35 cellular contexts compared by ENCODE assay signal in genomic region chr4:66794635-66795034, GRCh38.
DNase-seq lines count a peak whose midpoint lies in the region; ATAC-seq, FAIRE-seq and TF ChIP-seq lines count a peak whose summit lies in the region.
"Had no signal": no experiment of that assay in that cellular context is flagged by ENCODE, and none has a peak within 500 bp of the region (broad histone marks: within the 10 kb centered on the region; RNA-seq: fewer than 3 reads in every experiment).

No MANE protein-coding gene starts in this region.

- H3K56ac ChIP-seq in IMR-90 (ENCODE audit: extremely low read depth, insufficient read depth, low read length) = no peak overlapping the region

- no peaks in the 10 kb centered on the region for H3K36me3 Mint-ChIP-seq in activated CD4-positive, alpha-beta memory T cell treated with anti-CD3 and anti-CD28 coated beads, Interleukin-2, amount 10 ng/mL, durations not matched to agents 7 days and 5 days (ENCODE audit: low read depth)
- H3K36me3 Mint-ChIP-seq: CD14-positive monocyte; CD4-positive, alpha-beta memory T cell; CD4-positive, CD25-positive, alpha-beta regulatory T cell; CD8-positive, alpha-beta memory T cell; CD8-positive, alpha-beta T cell had no signal

- H3K14ac ChIP-seq in IMR-90 (replicated peaks; ENCODE audit: low read depth, low read length) = no peak overlapping the region

- FAIRE-seq in HepG2 (lab: Jason Lieb, UNC) (no peak), A549 (lab: Jason Lieb, UNC) (no peak), K562 (lab: Jason Lieb, UNC) (no peak)
- FAIRE-seq: A204.1 had no signal

- BruUV-seq in HepG2 (replicated peaks; lab: Mats Ljungman, UMichigan) (no TSS peak), IMR-90 (replicated peaks; lab: Mats Ljungman, UMichigan) (no TSS peak), K562 (replicated peaks; lab: Mats Ljungman, UMichigan) (no TSS peak)

- H2AK5ac ChIP-seq in IMR-90 (ENCODE audit: low read depth, low read length) = no peak overlapping the region

- H3K4me3 Mint-ChIP-seq in activated CD4-positive, alpha-beta memory T cell treated with anti-CD3 and anti-CD28 coated beads, Interleukin-2, amount 10 ng/mL, durations not matched to agents 7 days and 5 days = no peak overlapping the region
- H3K4me3 Mint-ChIP-seq: B cell; CD14-positive monocyte; CD4-positive, alpha-beta memory T cell; CD4-positive, alpha-beta T cell; CD4-positive, CD25-positive, alpha-beta regulatory T cell; CD8-positive, alpha-beta memory T cell; CD8-positive, alpha-beta T cell had no signal

- H3K27ac ChIP-seq in HepG2 (ENCODE audit: extremely low read length, insufficient read depth, low read length) (no peak overlapping the region), right lobe of liver (no peak overlapping the region), A549 (no peak overlapping the region), IMR-90 (ENCODE audit: insufficient read depth, low read length) (no peak overlapping the region), K562 (ENCODE audit: extremely low read depth, low read depth, low read length) (no peak overlapping the region)
- H3K27ac ChIP-seq: 22Rv1; BLaER1; BLaER1 treated with 17β-estradiol and CSF1 and Interleukin-3, amounts not matched to agents 10 nM and 100 nM; C4-2B had no signal

- in situ Hi-C loops in HepG2 (cut with HindIII; ENCODE audit: extremely low pct_ligation_motif_present, low pct_unique_long_range_greater_than_20kb) = no loop called here
- in situ Hi-C loops in IMR-90 (cut with MboI; ENCODE audit: low sequenced_read_pairs) = no loop called here
- in situ Hi-C loops in K562 (cut with MboI) = no loop called here

- H3K4me1 ChIP-seq in HepG2 (ENCODE audit: insufficient read depth, low read length) (no peaks in the 10 kb centered on the region), right lobe of liver (no peaks in the 10 kb centered on the region), A549 (no peaks in the 10 kb centered on the region), IMR-90 (ENCODE audit: control insufficient read depth, insufficient read depth, low read length) (no peaks in the 10 kb centered on the region), K562 (replicated peaks in 1 of 2; ENCODE audit: control insufficient read depth in 2 of 2, insufficient read depth in 2 of 2, low read length in 2 of 2) (no peaks in the 10 kb centered on the region)
- H3K4me1 ChIP-seq: BE2C; BLaER1; BLaER1 treated with 17β-estradiol and CSF1 and Interleukin-3, amounts not matched to agents 10 nM and 100 nM; Caco-2 had no signal

- no peak overlapping the region for H2BK120ac ChIP-seq in IMR-90 (ENCODE audit: low read depth, low read length)

- H3K18ac ChIP-seq in IMR-90 (ENCODE audit: low read depth, low read length) = no peak overlapping the region

- H2AFZ ChIP-seq in HepG2 (ENCODE audit: low read length) (no peak overlapping the region), IMR-90 (replicated peaks; ENCODE audit: low read length, poor library complexity) (no peak overlapping the region), K562 (ENCODE audit: low read depth, low read length) (no peak overlapping the region)

- no peaks in the 10 kb centered on the region for H3K36me3 ChIP-seq in HepG2 (replicated peaks in 1 of 2; ENCODE audit: control insufficient read depth in 1 of 2, insufficient read depth in 2 of 2, low read length in 2 of 2)
- no peaks in the 10 kb centered on the region for H3K36me3 ChIP-seq in right lobe of liver
- no peaks in the 10 kb centered on the region for H3K36me3 ChIP-seq in IMR-90 (ENCODE audit: control insufficient read depth, insufficient read depth, low read length)
- no peaks in the 10 kb centered on the region for H3K36me3 ChIP-seq in K562 (ENCODE audit: control insufficient read depth, insufficient read depth, low read length)
- H3K36me3 ChIP-seq: BE2C; BLaER1; BLaER1 treated with 17β-estradiol and CSF1 and Interleukin-3, amounts not matched to agents 10 nM and 100 nM had no signal

- TF ChIP-seq CTCF in HepG2 (CRISPR knock-in tag; IDR thresholded peaks at IDR 0.05) (no peak), right lobe of liver (IDR thresholded peaks at IDR 0.05) (no peak), A549 (IDR thresholded peaks at IDR 0.05) (no peak), IMR-90 (conservative IDR thresholded peaks at IDR 0.05; ENCODE audit: low read depth, low read length) (no peak), K562 (IDR thresholded peaks at IDR 0.05 in 2 of 3, conservative IDR thresholded peaks at IDR 0.05 in 1 of 3; ENCODE audit: insufficient read depth in 2 of 3, low read depth in 1 of 3, low read length in 3 of 3) (no peak)

- POLR2A ChIA-PET in HepG2 (lab: Yijun Ruan, JAX) = no interaction called here
- POLR2A ChIA-PET in A549 (lab: Yijun Ruan, JAX) = no interaction called here
- POLR2A ChIA-PET in IMR-90 (lab: Charles Lee; ENCODE audit: unreplicated experiment) = no interaction called here
- POLR2A ChIA-PET in K562 (lab: Yijun Ruan, JAX) = no interaction called here
- POLR2A ChIA-PET in activated CD4-positive, alpha-beta memory T cell treated with anti-CD3 and anti-CD28 coated beads, Interleukin-2, amount 10 ng/mL, durations not matched to agents 7 days and 5 days (lab: Charles Lee) = no interaction called here

- no peak overlapping the region for H4K91ac ChIP-seq in IMR-90 (ENCODE audit: insufficient read depth, low read depth, low read length)

- no peaks in the 10 kb centered on the region for H4K20me1 ChIP-seq in HepG2 (ENCODE audit: insufficient read depth, low read length)
- H4K20me1 ChIP-seq in IMR-90 (ENCODE audit: insufficient read depth, low read length) = no peaks in the 10 kb centered on the region
- H4K20me1 ChIP-seq in K562 (replicated peaks; ENCODE audit: control insufficient read depth, insufficient read depth, low read length) = no peaks in the 10 kb centered on the region
- H4K20me1 ChIP-seq: BLaER1; BLaER1 treated with 17β-estradiol and CSF1 and Interleukin-3, amounts not matched to agents 10 nM and 100 nM had no signal

- no peak overlapping the region for H4K5ac ChIP-seq in IMR-90 (ENCODE audit: low read depth, low read length)

- no peak overlapping the region for H3K4me2 ChIP-seq in HepG2 (ENCODE audit: low read depth, low read length)
- H3K4me2 ChIP-seq in A549 = no peak overlapping the region
- no peak overlapping the region for H3K4me2 ChIP-seq in IMR-90 (ENCODE audit: low read depth, low read length)
- H3K4me2 ChIP-seq in K562 (ENCODE audit: insufficient read depth, low read length) = no peak overlapping the region
- H3K4me2 ChIP-seq: BLaER1; BLaER1 treated with 17β-estradiol and CSF1 and Interleukin-3, amounts not matched to agents 10 nM and 100 nM had no signal

- no peak overlapping the region for H4K8ac ChIP-seq in IMR-90 (ENCODE audit: low read depth in 2 of 2, low read length in 2 of 2)

- TF ChIP-seq RAD21 in HepG2 (CRISPR knock-in tag; IDR thresholded peaks at IDR 0.05) (no peak), A549 (conservative IDR thresholded peaks at IDR 0.05 in 1 of 2, IDR thresholded peaks at IDR 0.05 in 1 of 2) (no peak), IMR-90 (IDR thresholded peaks at IDR 0.05; ENCODE audit: low read length) (no peak), K562 (CRISPR knock-in tag; conservative IDR thresholded peaks at IDR 0.05 in 1 of 2, IDR thresholded peaks at IDR 0.05 in 1 of 2) (no peak)

- H3K27me3 ChIP-seq in HepG2 (ENCODE audit: control insufficient read depth in 1 of 2, insufficient read depth in 2 of 2, low read length in 2 of 2) (no peaks in the 10 kb centered on the region), right lobe of liver (no peaks in the 10 kb centered on the region), IMR-90 (ENCODE audit: control insufficient read depth, insufficient read depth, low read length) (no peaks in the 10 kb centered on the region), K562 (ENCODE audit: control insufficient read depth in 2 of 2, insufficient read depth in 2 of 2, low read length in 2 of 2) (no peaks in the 10 kb centered on the region)
- H3K27me3 ChIP-seq: BE2C; BLaER1; BLaER1 treated with 17β-estradiol and CSF1 and Interleukin-3, amounts not matched to agents 10 nM and 100 nM had no signal

- no peak overlapping the region for H2BK15ac ChIP-seq in IMR-90 (ENCODE audit: low read depth, low read length)

- dilution Hi-C loops in IMR-90 (cut with HindIII; ENCODE audit: low sequenced_read_pairs, unreplicated experiment) = no loop called here

- no peak overlapping the region for H3K27ac Mint-ChIP-seq in activated CD4-positive, alpha-beta memory T cell treated with anti-CD3 and anti-CD28 coated beads, Interleukin-2, amount 10 ng/mL, durations not matched to agents 7 days and 5 days
- H3K27ac Mint-ChIP-seq: B cell; CD14-positive monocyte; CD4-positive, alpha-beta memory T cell; CD4-positive, alpha-beta T cell; CD4-positive, CD25-positive, alpha-beta regulatory T cell; CD8-positive, alpha-beta memory T cell; CD8-positive, alpha-beta T cell had no signal

- CTCF ChIA-PET in HepG2 (lab: Yijun Ruan, JAX; ENCODE audit: low intra/inter-chr PET ratio, low total read pairs) (no interaction called here), A549 (lab: Yijun Ruan, JAX) (no interaction called here), IMR-90 (lab: Yijun Ruan, JAX) (no interaction called here), K562 (lab: Yijun Ruan, JAX; ENCODE audit: low intra/inter-chr PET ratio) (no interaction called here)
- CTCF ChIA-PET in activated CD4-positive, alpha-beta memory T cell treated with anti-CD3 and anti-CD28 coated beads, Interleukin-2, amount 10 ng/mL, durations not matched to agents 7 days and 5 days (lab: Charles Lee) = no interaction called here

- H3K9ac ChIP-seq in HepG2 (ENCODE audit: insufficient read depth, low read depth, low read length) (no peak overlapping the region), IMR-90 (ENCODE audit: low read depth, low read length) (no peak overlapping the region), K562 (ENCODE audit: insufficient read depth in 1 of 2, low read depth in 2 of 2, low read length in 2 of 2) (no peak overlapping the region)
- H3K9ac ChIP-seq: BLaER1; BLaER1 treated with 17β-estradiol and CSF1 and Interleukin-3, amounts not matched to agents 10 nM and 100 nM had no signal

- no peaks in the 10 kb centered on the region for H3K9me3 Mint-ChIP-seq in activated CD4-positive, alpha-beta memory T cell treated with anti-CD3 and anti-CD28 coated beads, Interleukin-2, amount 10 ng/mL, durations not matched to agents 7 days and 5 days

- 3% methylated on average over 1 of the region's 1 CpG for WGBS in HepG2 (ENCODE audit: low lambda C conversion rate)
- WGBS in right lobe of liver (ENCODE audit: insufficient coverage, low coverage, low lambda C conversion rate, missing lambda C conversion rate) = 42% methylated on average over 1 of the region's 1 CpG
- WGBS in A549 (ENCODE audit: missing lambda C conversion rate) = 38% methylated on average over 1 of the region's 1 CpG
- WGBS in IMR-90 (ENCODE audit: extremely low coverage in 2 of 2, insufficient read length in 1 of 2), 2 experiments = no CpG with 5 or more reads among the region's 1 CpG
- WGBS in K562 (ENCODE audit: insufficient coverage, low coverage, missing lambda C conversion rate) = 5% methylated on average over 1 of the region's 1 CpG

- no peaks in the 10 kb centered on the region for H3K4me1 Mint-ChIP-seq in activated CD4-positive, alpha-beta memory T cell treated with anti-CD3 and anti-CD28 coated beads, Interleukin-2, amount 10 ng/mL, durations not matched to agents 7 days and 5 days
- H3K4me1 Mint-ChIP-seq: B cell; CD14-positive monocyte; CD4-positive, alpha-beta memory T cell; CD4-positive, CD25-positive, alpha-beta regulatory T cell; CD8-positive, alpha-beta memory T cell had no signal

- H3K9me3 ChIP-seq in HepG2 (ENCODE audit: low read length) (no peaks in the 10 kb centered on the region), right lobe of liver (no peaks in the 10 kb centered on the region), A549 (no peaks in the 10 kb centered on the region), IMR-90 (ENCODE audit: control insufficient read depth, insufficient read depth, low read length) (no peaks in the 10 kb centered on the region), K562 (replicated peaks; ENCODE audit: control insufficient read depth, insufficient read depth, low read depth, low read length) (no peaks in the 10 kb centered on the region)
- H3K9me3 ChIP-seq: BE2C; BLaER1; BLaER1 treated with 17β-estradiol and CSF1 and Interleukin-3, amounts not matched to agents 10 nM and 100 nM; Caco-2 had no signal

- H3K79me1 ChIP-seq in IMR-90 (ENCODE audit: low read depth in 1 of 2, low read length in 2 of 2) = no peaks in the 10 kb centered on the region

- TF ChIP-seq EP300 in HepG2 (IDR thresholded peaks at IDR 0.05; ENCODE audit: low read depth in 2 of 2, low read length in 2 of 2) (no peak), HepG2 (CRISPR knock-in tag; IDR thresholded peaks at IDR 0.05; ENCODE audit: borderline replicate concordance) (no peak), A549 (IDR thresholded peaks at IDR 0.05) (no peak), K562 (IDR thresholded peaks at IDR 0.05; ENCODE audit: low read length) (no peak)

- no peak for ATAC-seq in HepG2
- no peak for ATAC-seq in right lobe of liver
- ATAC-seq in A549 = no peak
- ATAC-seq in IMR-90 (ENCODE audit: low read depth) = no peak
- no peak for ATAC-seq in K562
- ATAC-seq: CD8-positive, alpha-beta T cell had no signal

- H3K27me3 Mint-ChIP-seq in activated CD4-positive, alpha-beta memory T cell treated with anti-CD3 and anti-CD28 coated beads, Interleukin-2, amount 10 ng/mL, durations not matched to agents 7 days and 5 days = no peaks in the 10 kb centered on the region
- H3K27me3 Mint-ChIP-seq: B cell; CD4-positive, alpha-beta memory T cell; CD4-positive, alpha-beta T cell; CD4-positive, CD25-positive, alpha-beta regulatory T cell; CD8-positive, alpha-beta memory T cell had no signal

- no peak overlapping the region for H3K4me3 ChIP-seq in HepG2 (replicated peaks in 1 of 3; ENCODE audit: insufficient read depth in 1 of 3, low read depth in 2 of 3, low read length in 3 of 3)
- no peak overlapping the region for H3K4me3 ChIP-seq in right lobe of liver
- H3K4me3 ChIP-seq in A549 = no peak overlapping the region
- no peak overlapping the region for H3K4me3 ChIP-seq in IMR-90 (ENCODE audit: insufficient read depth, low read depth, low read length)
- no peak overlapping the region for H3K4me3 ChIP-seq in K562
- H3K4me3 ChIP-seq: BLaER1; BLaER1 treated with 17β-estradiol and CSF1 and Interleukin-3, amounts not matched to agents 10 nM and 100 nM had no signal

- no peaks in the 10 kb centered on the region for H3K79me2 ChIP-seq in HepG2 (ENCODE audit: insufficient read depth, low read length)
- no peaks in the 10 kb centered on the region for H3K79me2 ChIP-seq in K562 (ENCODE audit: control insufficient read depth, insufficient read depth, low read length)

- no peak overlapping the region for H3K23ac ChIP-seq in IMR-90 (ENCODE audit: low read depth, low read length)

- intact Hi-C loops in HepG2 (cut with micrococcal nuclease; ENCODE audit: unreplicated experiment) (no loop called here), right lobe of liver (cut with DNase I) (no loop called here), IMR-90 (cut with micrococcal nuclease) (no loop called here), K562 (cut with micrococcal nuclease) (no loop called here)

- TF ChIP-seq POLR2A in HepG2 (IDR thresholded peaks at IDR 0.05; ENCODE audit: insufficient read depth in 1 of 2, low read depth in 2 of 2, low read length in 2 of 2) (no peak), right lobe of liver (IDR thresholded peaks at IDR 0.05) (no peak), A549 (IDR thresholded peaks at IDR 0.05; ENCODE audit: low read length) (no peak), IMR-90 (IDR thresholded peaks at IDR 0.05; ENCODE audit: low read depth, low read length) (no peak), K562 (conservative IDR thresholded peaks at IDR 0.05) (no peak)

- H2BK20ac ChIP-seq in IMR-90 (ENCODE audit: low read depth, low read length) = no peak overlapping the region

- DNase-seq in HepG2 (ENCODE audit: low spot score) = no peak
- DNase-seq in right lobe of liver = no peak
- DNase-seq in A549 (ENCODE audit: low read depth in 1 of 2, low spot score in 1 of 2) = no peak
- no peak for DNase-seq in IMR-90
- no peak for DNase-seq in K562 (ENCODE audit: extremely low read depth in 1 of 4, low spot score in 3 of 4)
- DNase-seq in stimulated activated CD4-positive, alpha-beta T cell treated with anti-CD3 and anti-CD28 coated beads, Interleukin-12 subunit alpha, Interleukin-12 subunit beta, amount 100 ng/mL, for 4 hours = no peak
- no peak for DNase-seq in activated naive CD4-positive, alpha-beta T cell treated with anti-CD3 and anti-CD28 coated beads, Interleukin-2, amount 50 U/mL, for 16 hours
- DNase-seq in activated CD4-positive, alpha-beta memory T cell treated with anti-CD3 and anti-CD28 coated beads, Interleukin-2, amount 10 ng/mL, durations not matched to agents 7 days and 5 days = no peak
- DNase-seq: 8988T; ACHN; AML-193; BE2C; C1 segment of cervical spinal cord; Caco-2; Calu3; CD4-positive, alpha-beta memory T cell; CD4-positive, alpha-beta T cell; CD4-positive, CD25-positive, alpha-beta regulatory T cell; CD8-positive, alpha-beta memory T cell; CD8-positive, alpha-beta T cell; COR-L47; DMS 273 treated with DMSO at 0.1 percent for 48 hours; DMS153; DMS53; DMS79; DMS79 treated with DMSO at 0.1 percent for 48 hours; DND-41; EL had no signal

- H2AK9ac ChIP-seq in IMR-90 (replicated peaks; ENCODE audit: low read depth, low read length, poor library complexity) = no peak overlapping the region

- no peak overlapping the region for H2BK5ac ChIP-seq in IMR-90 (ENCODE audit: low read depth, low read length, poor library complexity, severe bottlenecking)

- H3K9me1 ChIP-seq in IMR-90 (ENCODE audit: insufficient read depth, low read length) (no peaks in the 10 kb centered on the region), K562 (ENCODE audit: control insufficient read depth, insufficient read depth, low read length) (no peaks in the 10 kb centered on the region)

- H3K4ac ChIP-seq in IMR-90 (ENCODE audit: low read depth, low read length) = no peak overlapping the region

Comparison
In these comparisons a context has a peak if more than half of its experiments do, and no peak if none do; other contexts are left out.
1. Of the 241 proteins assayed by ChIP-seq in both HepG2 and K562: peak only in HepG2: MAFK; only in K562: MAFG; in both: MAFF; in neither: 238.